In the genomic region with DNA sequence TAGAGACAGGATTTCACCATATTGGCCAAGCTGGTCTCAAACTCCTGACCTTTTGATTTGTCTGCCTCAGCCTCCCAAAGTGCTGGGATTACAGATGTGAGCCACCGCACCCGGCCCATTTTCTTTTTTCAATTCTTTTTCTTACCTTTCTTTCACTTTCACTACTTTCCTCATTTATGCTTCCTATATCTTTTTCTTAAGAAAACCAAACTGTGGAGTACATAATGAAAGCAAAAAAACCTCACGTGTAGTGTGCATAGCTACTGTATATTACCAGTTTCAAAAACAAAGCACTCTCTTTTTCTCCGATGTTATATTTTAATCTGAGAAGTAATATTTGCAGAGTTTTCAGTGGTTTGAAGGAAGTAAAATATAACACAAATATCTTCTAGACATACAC, we compare ENCODE assay signal across 21 cellular contexts. TPM values are rescaled to one million over a fixed set of nuclear protein-coding genes. Genes with fewer than 3 reads are reported as not detected.
DNase-seq lines count a peak whose midpoint lies in the region; ATAC-seq, FAIRE-seq and TF ChIP-seq lines count a peak whose summit lies in the region.
"Had no signal": no experiment of that assay in that cellular context is flagged by ENCODE, and none has a peak within 500 bp of the region (broad histone marks: within the 10 kb centered on the region; RNA-seq: fewer than 3 reads in every experiment).

No MANE protein-coding gene starts in this region.

- DNase-seq in activated naive CD4-positive, alpha-beta T cell treated with Interleukin-2 at 50 U/mL for 16 hours: no peak
- DNase-seq in PC-9 (no peak), immature natural killer cell (no peak), HepG2 (ENCODE audit: low spot score) (no peak), SK-N-DZ (ENCODE audit: low spot score) (no peak)
- DNase-seq in activated naive CD8-positive, alpha-beta T cell treated with anti-CD3 and anti-CD28 coated beads, Interleukin-2, amount 50 U/mL, for 24 hours: no peak
- DNase-seq: DMS 273 treated with DMSO at 0.1 percent for 48 hours, GDM1, Karpas-422, MG63, NCI-H1092 treated with DMSO at 0.1 percent for 48 hours, NCI-H2081 treated with DMSO at 0.1 percent for 48 hours, NCI-H510A, NCI-H774, Peyer's patch, SHP77 had no signal

- peaks cover 5% of the 10 kb centered on the region for H3K27me3 Mint-ChIP-seq in activated naive CD4-positive, alpha-beta T cell treated with anti-CD3 and anti-CD28 coated beads, Interleukin-2, amount 50 U/mL, for 24 hours
- peaks cover 5 to 7% (median 6%) of the 10 kb centered on the region in 3 donors for H3K27me3 Mint-ChIP-seq in immature natural killer cell (ENCODE audit: low read depth in 3 of 3)
- H3K27me3 Mint-ChIP-seq in activated naive CD8-positive, alpha-beta T cell treated with anti-CD3 and anti-CD28 coated beads, Interleukin-2, amount 50 U/mL, for 24 hours: peaks cover 20% of the 10 kb centered on the region

- 73% methylated on average over 4 of the region's 4 CpGs for WGBS in HepG2 (ENCODE audit: low lambda C conversion rate)

- no peaks in the 10 kb centered on the region for H3K36me3 Mint-ChIP-seq in activated naive CD4-positive, alpha-beta T cell treated with anti-CD3 and anti-CD28 coated beads, Interleukin-2, amount 50 U/mL, for 24 hours
- H3K36me3 Mint-ChIP-seq in immature natural killer cell: no peaks in the 10 kb centered on the region
- H3K36me3 Mint-ChIP-seq in activated naive CD8-positive, alpha-beta T cell treated with anti-CD3 and anti-CD28 coated beads, Interleukin-2, amount 50 U/mL, for 24 hours (ENCODE audit: low read depth): no peaks in the 10 kb centered on the region

- H3K9me2 ChIP-seq in PC-9 (ENCODE audit: insufficient read depth): no peaks in the 10 kb centered on the region

- no peak for FAIRE-seq in HepG2 (lab: Jason Lieb, UNC)
- FAIRE-seq: GM12891, H54 had no signal

- H3K4me1 ChIP-seq in PC-9 (replicated peaks; ENCODE audit: insufficient read depth) (peaks cover 93% of the 10 kb centered on the region), HepG2 (ENCODE audit: insufficient read depth, low read length) (peaks cover 6% of the 10 kb centered on the region)
- H3K4me1 ChIP-seq: BLaER1 had no signal

- H3K4me2 ChIP-seq in PC-9: peak overlapping the region; percentile 73; the same call in 1 of the 2 replicates
- H3K4me2 ChIP-seq in HepG2 (ENCODE audit: low read depth, low read length): no peak overlapping the region
- H3K4me2 ChIP-seq: BLaER1 had no signal

- H3K27ac ChIP-seq in PC-9 (peak overlapping the region; percentile 90), HepG2 (ENCODE audit: extremely low read length, insufficient read depth, low read length) (no peak overlapping the region)
- H3K27ac ChIP-seq: BLaER1, Peyer's patch had no signal

- H3K9me3 ChIP-seq in PC-9 (ENCODE audit: insufficient read depth, low read depth) (no peaks in the 10 kb centered on the region), HepG2 (ENCODE audit: low read length) (no peaks in the 10 kb centered on the region)
- H3K9me3 ChIP-seq: BLaER1, MG63, Peyer's patch had no signal

- POLR2A ChIA-PET in PC-9 (lab: Charles Lee; ENCODE audit: unreplicated experiment) (no interaction called here), HepG2 (lab: Yijun Ruan, JAX) (no interaction called here)

- H3K79me2 ChIP-seq in PC-9 (ENCODE audit: low read depth) (no peaks in the 10 kb centered on the region; the same call in 1 of the 2 replicates), HepG2 (ENCODE audit: insufficient read depth, low read length) (no peaks in the 10 kb centered on the region)

- TF ChIP-seq EP300 in HepG2 (IDR thresholded peaks at IDR 0.05; ENCODE audit: low read depth in 2 of 2, low read length in 2 of 2) (no peak), HepG2 (CRISPR knock-in tag; IDR thresholded peaks at IDR 0.05; ENCODE audit: borderline replicate concordance) (no peak)

- H3F3A ChIP-seq in PC-9 (ENCODE audit: insufficient read depth, low read depth): peaks cover 59% of the 10 kb centered on the region

- TF ChIP-seq CTCF in PC-9 (conservative IDR thresholded peaks at IDR 0.05) (no peak), HepG2 (CRISPR knock-in tag; IDR thresholded peaks at IDR 0.05) (no peak)

- TF ChIP-seq POLR2A in HepG2 (IDR thresholded peaks at IDR 0.05; ENCODE audit: insufficient read depth in 1 of 2, low read depth in 2 of 2, low read length in 2 of 2): no peak

- H3K9me3 Mint-ChIP-seq in activated naive CD4-positive, alpha-beta T cell treated with anti-CD3 and anti-CD28 coated beads, Interleukin-2, amount 50 U/mL, for 24 hours: no peaks in the 10 kb centered on the region
- H3K9me3 Mint-ChIP-seq in immature natural killer cell: no peaks in the 10 kb centered on the region
- no peaks in the 10 kb centered on the region for H3K9me3 Mint-ChIP-seq in activated naive CD8-positive, alpha-beta T cell treated with anti-CD3 and anti-CD28 coated beads, Interleukin-2, amount 50 U/mL, for 24 hours

- H3K4me1 Mint-ChIP-seq in activated naive CD4-positive, alpha-beta T cell treated with anti-CD3 and anti-CD28 coated beads, Interleukin-2, amount 50 U/mL, for 24 hours: peaks cover 12% of the 10 kb centered on the region
- H3K4me1 Mint-ChIP-seq in immature natural killer cell: peaks cover 53 to 60% of the 10 kb centered on the region in 2 donors
- H3K4me1 Mint-ChIP-seq in activated naive CD8-positive, alpha-beta T cell treated with anti-CD3 and anti-CD28 coated beads, Interleukin-2, amount 50 U/mL, for 24 hours: peaks cover 30% of the 10 kb centered on the region

- H3K9ac ChIP-seq in HepG2 (ENCODE audit: insufficient read depth, low read depth, low read length): no peak overlapping the region
- H3K9ac ChIP-seq: BLaER1 had no signal

- H4K20me1 ChIP-seq in PC-9 (ENCODE audit: insufficient read depth): no peaks in the 10 kb centered on the region
- H4K20me1 ChIP-seq in HepG2 (ENCODE audit: insufficient read depth, low read length): no peaks in the 10 kb centered on the region
- H4K20me1 ChIP-seq: BLaER1 had no signal

- intact Hi-C loops in PC-9 (cut with micrococcal nuclease; ENCODE audit: unreplicated experiment): no loop called here
- intact Hi-C loops in HepG2 (cut with micrococcal nuclease; ENCODE audit: unreplicated experiment): no loop called here

- in situ Hi-C loops in HepG2 (cut with HindIII; ENCODE audit: extremely low pct_ligation_motif_present, low pct_unique_long_range_greater_than_20kb): no loop called here

- ATAC-seq in HG03159 (IDR thresholded peaks at IDR 0.05; ENCODE audit: unreplicated experiment) (no peak), HepG2 (no peak)
- ATAC-seq in activated naive CD8-positive, alpha-beta T cell treated with anti-CD3 and anti-CD28 coated beads, Interleukin-2, amount 50 U/mL, for 24 hours: no peak

- H3K36me3 ChIP-seq in PC-9 (ENCODE audit: low read depth) (no peaks in the 10 kb centered on the region), HepG2 (replicated peaks in 1 of 2; ENCODE audit: control insufficient read depth in 1 of 2, insufficient read depth in 2 of 2, low read length in 2 of 2) (no peaks in the 10 kb centered on the region)
- H3K36me3 ChIP-seq: BLaER1, MG63, Peyer's patch had no signal

- peak overlapping the region; percentile 32 for H3K27ac Mint-ChIP-seq in activated naive CD4-positive, alpha-beta T cell treated with anti-CD3 and anti-CD28 coated beads, Interleukin-2, amount 50 U/mL, for 24 hours
- H3K27ac Mint-ChIP-seq in immature natural killer cell: peak overlapping the region; percentile 74 to 90 (median 88)
- no peak overlapping the region for H3K27ac Mint-ChIP-seq in activated naive CD8-positive, alpha-beta T cell treated with anti-CD3 and anti-CD28 coated beads, Interleukin-2, amount 50 U/mL, for 24 hours

- no peak overlapping the region for H3K4me3 Mint-ChIP-seq in activated naive CD4-positive, alpha-beta T cell treated with anti-CD3 and anti-CD28 coated beads, Interleukin-2, amount 50 U/mL, for 24 hours
- peak overlapping the region; percentile 22 to 93 (median 67) for H3K4me3 Mint-ChIP-seq in immature natural killer cell
- no peak overlapping the region for H3K4me3 Mint-ChIP-seq in activated naive CD8-positive, alpha-beta T cell treated with anti-CD3 and anti-CD28 coated beads, Interleukin-2, amount 50 U/mL, for 24 hours

- peak overlapping the region; percentile 12; the same call in 1 of the 2 replicates for H3K4me3 ChIP-seq in PC-9
- H3K4me3 ChIP-seq in HepG2 (replicated peaks in 1 of 3; ENCODE audit: insufficient read depth in 1 of 3, low read depth in 2 of 3, low read length in 3 of 3): no peak overlapping the region
- H3K4me3 ChIP-seq: BLaER1, MG63, Peyer's patch had no signal

- no TSS peak for BruUV-seq in PC-9 (replicated peaks; lab: Mats Ljungman, UMichigan)
- no TSS peak for BruUV-seq in HepG2 (replicated peaks; lab: Mats Ljungman, UMichigan)

- no peak for TF ChIP-seq RAD21 in HepG2 (CRISPR knock-in tag; IDR thresholded peaks at IDR 0.05)

- H2AFZ ChIP-seq in PC-9 (no peak overlapping the region), HepG2 (ENCODE audit: low read length) (no peak overlapping the region)

- H3K27me3 ChIP-seq in PC-9 (ENCODE audit: insufficient read depth, low read depth): no peaks in the 10 kb centered on the region
- H3K27me3 ChIP-seq in HepG2 (ENCODE audit: control insufficient read depth in 1 of 2, insufficient read depth in 2 of 2, low read length in 2 of 2): peaks cover 0 to 5% of the 10 kb centered on the region in 2 experiments; a peak in 1 of 5 replicates
- H3K27me3 ChIP-seq: BLaER1, MG63, Peyer's patch had no signal

- CTCF ChIA-PET in PC-9 (lab: Charles Lee): interaction anchor here (0.7 kb wide), 2 partner anchors 12 to 1006 kb away, joined by 3 to 16 read pairs; no protein-coding TSS in a partner anchor
- CTCF ChIA-PET in HepG2 (lab: Yijun Ruan, JAX; ENCODE audit: low intra/inter-chr PET ratio, low total read pairs): no interaction called here

RNA-seq across cellular contexts. Expression of gene CAST, which starts 8.0 kb away (rescaled TPM):
- total RNA-seq in PC-9 (2021) (234 and 289 TPM in 2 replicates), HepG2 (2016; rRNA removed; fragmentation: Illumina TruSeq; extraction: Trizol) (67.6 and 87.8 TPM in 2 replicates)
- polyA plus RNA-seq in immature natural killer cell (100 to 1,000 TPM in 1 of 3 donors, 10 to 100 TPM in 2; 24.0 to 133 (median 59.9) TPM), HepG2 (2011; rRNA removed) (35.2 and 42.1 TPM in 2 replicates)
- total RNA-seq in HepG2 (2016; cell fraction: cytosol; rRNA removed; fragmentation: Illumina TruSeq; extraction: Trizol; ENCODE audit: low read depth): 18.4 and 21.4 TPM in 2 replicates
- 66.7 and 88.4 TPM in 2 replicates for total RNA-seq in HepG2 (2016; cell fraction: insoluble cytoplasmic fraction; rRNA removed; fragmentation: Illumina TruSeq; extraction: Trizol)
- 52.5 and 53.1 TPM in 2 replicates for total RNA-seq in HepG2 (2016; cell fraction: membrane; rRNA removed; fragmentation: Illumina TruSeq; extraction: Trizol)
- 62.8 and 67.7 TPM in 2 replicates for total RNA-seq in HepG2 (2016; cell fraction: nucleus; rRNA removed; fragmentation: Illumina TruSeq; extraction: Trizol)
- 22.7 and 32.6 TPM in 2 replicates for polyA plus RNA-seq in HepG2 (2011; cell fraction: cytosol; rRNA removed)
- 49.5 and 52.7 TPM in 2 replicates for polyA plus RNA-seq in HepG2 (2011; cell fraction: nucleus; rRNA removed)
- 54.0 and 64.0 TPM in 2 replicates for polyA plus RNA-seq in HepG2 (2012)
- 24.3 and 25.3 TPM in 2 replicates for polyA plus RNA-seq in HepG2 (2016; cell fraction: cytosol; fragmentation: Illumina TruSeq; extraction: Trizol; ENCODE audit: low read depth)
- polyA plus RNA-seq in HepG2 (2016; cell fraction: insoluble cytoplasmic fraction; fragmentation: Illumina TruSeq; extraction: Trizol; ENCODE audit: low read depth): 99.8 and 110 TPM in 2 replicates
- 40.8 and 51.2 TPM in 2 replicates for polyA plus RNA-seq in HepG2 (2016; cell fraction: membrane; fragmentation: Illumina TruSeq; extraction: Trizol; ENCODE audit: low read depth)
- 65.5 and 67.5 TPM in 2 replicates for polyA plus RNA-seq in HepG2 (2016; cell fraction: nucleus; fragmentation: Illumina TruSeq; extraction: Trizol; ENCODE audit: insufficient read depth, low read depth)
- polyA minus RNA-seq in HepG2 (2011; rRNA and poly(A)+ RNA removed; ENCODE audit: low replicate concordance): 12.4 and 53.4 TPM in 2 replicates
- polyA minus RNA-seq in HepG2 (2011; cell fraction: cytosol; rRNA and poly(A)+ RNA removed): 39.6 and 45.8 TPM in 2 replicates
- polyA minus RNA-seq in HepG2 (2011; cell fraction: nucleus; rRNA and poly(A)+ RNA removed): 166 and 175 TPM in 2 replicates
- polyA plus RNA-seq in SK-N-DZ (2014; cell fraction: cytosol; rRNA removed): 6.5 and 9.3 TPM in 2 replicates
- polyA plus RNA-seq in SK-N-DZ (2014; cell fraction: nucleus; rRNA removed): 8.3 and 10.1 TPM in 2 replicates

Comparison
In these comparisons a context has a peak if more than half of its experiments do, and no peak if none do; other contexts are left out.
1. H3K4me3 Mint-ChIP-seq: peak in immature natural killer cell (5 of 5); none in activated naive CD4-positive, alpha-beta T cell treated with anti-CD3 and anti-CD28 coated beads, Interleukin-2, amount 50 U/mL, for 24 hours (single experiment) and activated naive CD8-positive, alpha-beta T cell treated with anti-CD3 and anti-CD28 coated beads, Interleukin-2, amount 50 U/mL, for 24 hours (single experiment).